Comparison of ENCODE assay signal across 1 cellular context in genomic region chrX:113470166-113470565, GRCh38.
TF ChIP-seq lines count a peak whose summit lies in the region.

No MANE protein-coding gene starts in this region.

TF ChIP-seq in WTC11, 78 proteins besides CTCF, POLR2A, EP300 and RAD21 (continued from another document):
- TF ChIP-seq ZNF281 (CRISPR knock-in tag; IDR thresholded peaks at IDR 0.05), result no peak
- TF ChIP-seq STAT6 (CRISPR knock-in tag; conservative IDR thresholded peaks at IDR 0.05; ENCODE audit: low read depth), result no peak
- no peak for TF ChIP-seq ATF2 (CRISPR knock-in tag; IDR thresholded peaks at IDR 0.05; ENCODE audit: borderline replicate concordance, low read depth)
- TF ChIP-seq GTF2I (CRISPR knock-in tag; conservative IDR thresholded peaks at IDR 0.05), result no peak
- no peak for TF ChIP-seq ERG (CRISPR knock-in tag; IDR thresholded peaks at IDR 0.05)
- TF ChIP-seq TEAD4 (CRISPR knock-in tag; IDR thresholded peaks at IDR 0.05), result no peak
TF ChIP-seq in WTC11: peak in this region for 0.
